ENCODE assay signal across 36 cellular contexts in the genomic region with DNA sequence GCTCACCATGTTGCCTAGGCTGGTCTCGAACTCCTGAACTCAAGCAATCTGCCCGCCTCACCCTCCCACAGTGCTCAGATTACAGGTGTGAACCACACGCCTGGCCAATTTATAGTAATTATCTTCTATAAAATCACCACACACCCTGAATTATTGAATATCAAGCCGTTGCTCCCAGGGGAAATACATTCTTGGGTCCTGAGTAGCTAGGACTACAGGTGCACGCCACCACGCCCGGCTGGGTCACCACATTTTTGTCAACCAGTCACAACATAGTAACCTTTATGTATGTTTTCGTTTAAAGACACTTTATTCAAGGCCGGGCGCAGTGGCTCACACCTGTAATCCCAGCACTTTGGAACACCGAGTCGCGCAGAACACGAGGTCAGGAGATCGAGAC. TPM values are rescaled to one million over a fixed set of nuclear protein-coding genes. Genes with fewer than 3 reads are reported as not detected.
"Had no signal": no experiment of that assay in that cellular context is flagged by ENCODE, and none has a peak within 500 bp of the region (broad histone marks: within the 10 kb centered on the region; RNA-seq: fewer than 3 reads in every experiment).

No MANE protein-coding gene starts in this region.

- H3K36me3 ChIP-seq: ascending aorta, brain microvascular endothelial cell, breast epithelium, cardiac muscle cell had no signal

- H3K4me1 ChIP-seq: ascending aorta, breast epithelium had no signal

- H3K27me3 ChIP-seq: ascending aorta, body of pancreas, brain microvascular endothelial cell, breast epithelium, cardiac muscle cell had no signal

- H3K27ac ChIP-seq: ascending aorta, body of pancreas, brain microvascular endothelial cell, breast epithelium, cardiac muscle cell had no signal

- H3K9me3 ChIP-seq: ascending aorta, body of pancreas, breast epithelium had no signal

- DNase-seq: activated effector memory CD4-positive, alpha-beta T cell treated with anti-CD3 and anti-CD28 coated beads, Interleukin-2, amount 50 U/mL, for 16 hours; activated effector memory CD4-positive, alpha-beta T cell treated with Interleukin-2 at 50 U/mL for 16 hours; activated gamma-delta T cell; activated gamma-delta T cell treated with Interleukin-2 at 50 U/mL for 16 hours; activated naive CD4-positive, alpha-beta T cell; activated naive CD4-positive, alpha-beta T cell treated with anti-CD3 and anti-CD28 coated beads for 36 hours; activated naive CD4-positive, alpha-beta T cell treated with anti-CD3 and anti-CD28 coated beads, Interleukin-2, amount 10 ng/mL, durations not matched to agents 7 days and 5 days; activated naive CD4-positive, alpha-beta T cell treated with anti-CD3 and anti-CD28 coated beads, Interleukin-2, amount 50 U/mL, for 16 hours; activated naive CD4-positive, alpha-beta T cell treated with Interleukin-2 at 50 U/mL for 16 hours; activated naive CD8-positive, alpha-beta T cell treated with anti-CD3 and anti-CD28 coated beads for 36 hours; activated naive CD8-positive, alpha-beta T cell treated with anti-CD3 and anti-CD28 coated beads, Interleukin-2, amount 10 ng/mL, durations not matched to agents 7 days and 5 days; activated naive CD8-positive, alpha-beta T cell treated with anti-CD3 and anti-CD28 coated beads, Interleukin-2, amount 50 U/mL, for 24 hours; activated T-cell treated with anti-CD3 and anti-CD28 coated beads, Interleukin-2, amount 50 U/mL, for 1 hour; activated T-cell treated with anti-CD3 and anti-CD28 coated beads, Interleukin-2, amount 50 U/mL, for 24 hours; activated T-cell treated with anti-CD3 and anti-CD28 coated beads, Interleukin-2, amount 50 U/mL, for 4 hours; activated T-cell treated with anti-CD3 and anti-CD28 coated beads, Interleukin-2, amount 50 U/mL, for 48 hours; activated T-cell treated with anti-CD3 and anti-CD28 coated beads, Interleukin-2, amount 50 U/mL, for 72 hours; amniotic stem cell; amygdala; anterior cingulate cortex; aorta; body of pancreas; brain microvascular endothelial cell; caudate nucleus; central memory CD4-positive, alpha-beta T cell; cerebellar nuclear complex had no signal

- H3K4me3 ChIP-seq: ascending aorta, body of pancreas, breast epithelium, cardiac muscle cell had no signal

- ATAC-seq: activated naive CD4-positive, alpha-beta T cell treated with anti-CD3 and anti-CD28 coated beads, Interleukin-2, amount 50 U/mL, for 72 hours; activated naive CD8-positive, alpha-beta T cell treated with anti-CD3 and anti-CD28 coated beads, Interleukin-2, amount 50 U/mL, for 24 hours; activated T-cell treated with anti-CD3 and anti-CD28 coated beads, Interleukin-2, amount 50 U/mL, for 4 hours; activated T-cell treated with anti-CD3 and anti-CD28 coated beads, Interleukin-2, amount 50 U/mL, for 72 hours; activated T-helper 17 cell treated with anti-CD3 and anti-CD28 coated beads, Interleukin-2, amount 50 U/mL, for 72 hours; body of pancreas had no signal

RNA-seq across cellular contexts. Expression of a gene that starts 8.3 kb away (rescaled TPM):
- total RNA-seq: activated naive CD4-positive, alpha-beta T cell treated with anti-CD3 and anti-CD28 coated beads for 36 hours; activated naive CD4-positive, alpha-beta T cell treated with anti-CD3 and anti-CD28 coated beads, Interleukin-2, amount 50 U/mL, for 72 hours; activated naive CD8-positive, alpha-beta T cell treated with anti-CD3 and anti-CD28 coated beads for 36 hours; activated naive CD8-positive, alpha-beta T cell treated with anti-CD3 and anti-CD28 coated beads, Interleukin-2, amount 10 ng/mL, durations not matched to agents 7 days and 5 days; activated T-cell treated with anti-CD3 and anti-CD28 coated beads, Interleukin-2, amount 50 U/mL, for 72 hours; activated T-helper 1 cell treated with anti-CD3 and anti-CD28 coated beads, Interleukin-12 subunit alpha, Interleukin-12 subunit beta, Interleukin-2, Interleukin-4 antibody, amounts not matched to agents 30 ng/mL and 10 ng/mL and 1 ng/mL, durations not matched to agents 14 hours and 24 hours and 36 hours; activated T-helper 17 cell treated with anti-CD3 and anti-CD28 coated beads, Interleukin-2, amount 50 U/mL, for 72 hours; activated T-helper 2 cell treated with anti-CD3 and anti-CD28 coated beads, Interferon-gamma antibody, Interleukin-2, Interleukin-4, amounts not matched to agents 10 μg/mL and 5 μg/mL and 100 μg/mL, durations not matched to agents 14 hours and 24 hours and 36 hours; aorta; ascending aorta; astrocyte; cardiac muscle cell; cardiac septum; chondrocyte had no signal

RNA-seq across cellular contexts. Expression of a gene that starts 22.9 kb away (rescaled TPM):
- total RNA-seq: activated naive CD4-positive, alpha-beta T cell treated with anti-CD3 and anti-CD28 coated beads for 36 hours; activated naive CD8-positive, alpha-beta T cell treated with anti-CD3 and anti-CD28 coated beads for 36 hours; activated naive CD8-positive, alpha-beta T cell treated with anti-CD3 and anti-CD28 coated beads, Interleukin-2, amount 10 ng/mL, durations not matched to agents 7 days and 5 days; activated T-helper 1 cell treated with anti-CD3 and anti-CD28 coated beads, Interleukin-12 subunit alpha, Interleukin-12 subunit beta, Interleukin-2, Interleukin-4 antibody, amounts not matched to agents 30 ng/mL and 10 ng/mL and 1 ng/mL, durations not matched to agents 14 hours and 24 hours and 36 hours; activated T-helper 17 cell treated with anti-CD3 and anti-CD28 coated beads, Interleukin-2, amount 50 U/mL, for 72 hours; activated T-helper 2 cell treated with anti-CD3 and anti-CD28 coated beads, Interferon-gamma antibody, Interleukin-2, Interleukin-4, amounts not matched to agents 10 μg/mL and 5 μg/mL and 100 μg/mL, durations not matched to agents 14 hours and 24 hours and 36 hours had no signal
